In the genomic region with DNA sequence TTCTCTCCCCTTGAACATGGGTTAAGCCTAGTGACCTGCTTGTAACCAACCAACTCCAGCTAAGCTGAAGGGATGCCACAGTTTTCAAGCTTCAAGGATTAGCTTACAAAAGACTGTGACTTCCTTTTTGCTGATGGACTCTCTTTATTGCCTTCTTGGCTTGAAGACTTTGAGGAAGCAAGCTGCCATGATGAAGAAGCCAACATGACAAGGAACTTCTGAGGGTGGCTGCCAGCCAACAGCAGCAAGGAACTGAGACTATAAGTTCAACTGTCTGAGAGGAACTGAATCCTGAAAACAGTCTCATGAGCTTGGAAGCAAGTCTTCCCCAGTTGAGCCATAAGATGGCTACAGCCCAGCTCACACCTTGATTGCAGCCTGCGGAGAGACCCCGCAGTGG, we compare ENCODE assay signal across 1 cellular context.
TF ChIP-seq lines count a peak whose summit lies in the region.

No MANE protein-coding gene starts in this region.

TF ChIP-seq in liver, 16 proteins besides CTCF, POLR2A, EP300 and RAD21 (continued from another document):
- TF ChIP-seq GABPA (IDR thresholded peaks at IDR 0.05 in 1 of 2, conservative IDR thresholded peaks at IDR 0.05 in 1 of 2) (no peak), YY1 (IDR thresholded peaks at IDR 0.05) (peak; percentile 27), RXRA (IDR thresholded peaks at IDR 0.05) (no peak)
